14 cellular contexts compared by ENCODE assay signal in the genomic region with DNA sequence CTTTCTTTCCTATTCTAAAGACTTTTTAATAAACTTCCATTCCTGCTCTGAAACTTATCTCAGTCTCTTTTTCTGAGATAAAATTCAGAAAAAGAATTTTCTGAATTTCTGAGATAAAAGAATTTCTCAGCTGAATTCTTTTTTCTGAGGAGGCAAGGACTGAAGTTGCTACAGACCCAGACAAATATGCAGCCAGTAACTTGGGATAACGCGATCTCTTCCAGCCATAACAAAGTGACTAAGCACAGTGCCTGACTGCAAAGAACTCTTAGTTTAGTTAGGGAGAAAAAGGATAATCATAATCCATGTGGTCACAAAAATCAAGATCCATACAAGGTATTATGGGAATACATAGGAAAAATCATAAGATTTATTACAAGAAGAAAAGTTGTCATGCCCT.
DNase-seq lines count a peak whose midpoint lies in the region; ATAC-seq, FAIRE-seq and TF ChIP-seq lines count a peak whose summit lies in the region.
"Had no signal": no experiment of that assay in that cellular context is flagged by ENCODE, and none has a peak within 500 bp of the region (broad histone marks: within the 10 kb centered on the region; RNA-seq: fewer than 3 reads in every experiment).

No MANE protein-coding gene starts in this region.

- H3K27ac Mint-ChIP-seq in activated CD8-positive, alpha-beta T cell treated with anti-CD3 and anti-CD28 coated beads, Interleukin-2, amount 10 ng/mL, durations not matched to agents 7 days and 5 days, result no peak overlapping the region
- H3K27ac Mint-ChIP-seq: activated T-helper 1 cell treated with anti-CD3 and anti-CD28 coated beads, Interleukin-12 subunit alpha, Interleukin-12 subunit beta, Interleukin-2, Interleukin-4 antibody, amounts not matched to agents 30 ng/mL and 10 ng/mL and 1 ng/mL, durations not matched to agents 14 hours and 24 hours and 36 hours; CD4-positive, alpha-beta T cell; stimulated activated effector memory CD8-positive, alpha-beta T cell treated with anti-CD3 and anti-CD28 coated beads, Interleukin-12 subunit alpha, Interleukin-12 subunit beta, amount 100 ng/mL, for 72 hours had no signal

- H3K9me3 ChIP-seq in SK-N-SH, result no peaks in the 10 kb centered on the region
- no peaks in the 10 kb centered on the region for H3K9me3 ChIP-seq in body of pancreas
- H3K9me3 ChIP-seq: esophagus muscularis mucosa had no signal

- H3K79me2 ChIP-seq in SK-N-SH (ENCODE audit: insufficient read depth), result no peaks in the 10 kb centered on the region

- no peak for TF ChIP-seq CTCF in D721Med (IDR thresholded peaks at IDR 0.05; ENCODE audit: insufficient read depth, missing control alignments)
- no peak for TF ChIP-seq CTCF in SK-N-SH (IDR thresholded peaks at IDR 0.05)
- no peak for TF ChIP-seq CTCF in fibroblast of the aortic adventitia (IDR thresholded peaks at IDR 0.05; ENCODE audit: insufficient read depth, low read length)
- TF ChIP-seq CTCF in body of pancreas (IDR thresholded peaks at IDR 0.05), result no peak

- no peaks in the 10 kb centered on the region for H3K9me2 ChIP-seq in SK-N-SH

- intact Hi-C loops in body of pancreas (cut with DNase I), result no loop called here

- peaks cover 34% of the 10 kb centered on the region for H3F3A ChIP-seq in SK-N-SH (replicated peaks; ENCODE audit: insufficient read depth)

- no peaks in the 10 kb centered on the region for H4K20me1 ChIP-seq in SK-N-SH (ENCODE audit: insufficient read depth)

- TF ChIP-seq POLR2A in body of pancreas (IDR thresholded peaks at IDR 0.05), result no peak

- no peaks in the 10 kb centered on the region for H3K36me3 Mint-ChIP-seq in activated CD8-positive, alpha-beta T cell treated with anti-CD3 and anti-CD28 coated beads, Interleukin-2, amount 10 ng/mL, durations not matched to agents 7 days and 5 days (ENCODE audit: low read depth)
- H3K36me3 Mint-ChIP-seq: stimulated activated effector memory CD8-positive, alpha-beta T cell treated with anti-CD3 and anti-CD28 coated beads, Interleukin-12 subunit alpha, Interleukin-12 subunit beta, amount 100 ng/mL, for 72 hours had no signal

- H3K4me1 ChIP-seq in SK-N-SH (ENCODE audit: control insufficient read depth in 1 of 2, insufficient read depth in 2 of 2, low read depth in 1 of 2, low read length in 1 of 2) (peaks cover 10 to 12% of the 10 kb centered on the region in 2 experiments; a peak in 3 of 4 replicates), body of pancreas (no peaks in the 10 kb centered on the region)
- H3K4me1 ChIP-seq: esophagus muscularis mucosa had no signal

- H3K36me3 ChIP-seq in SK-N-SH (replicated peaks in 1 of 2; ENCODE audit: control insufficient read depth in 1 of 2, insufficient read depth in 2 of 2, low read length in 1 of 2) (no peaks in the 10 kb centered on the region), body of pancreas (replicated peaks in 1 of 2; ENCODE audit: insufficient read depth in 1 of 2, low read depth in 2 of 2) (no peaks in the 10 kb centered on the region)
- H3K36me3 ChIP-seq: esophagus muscularis mucosa had no signal

- 28% methylated on average over 2 of the region's 2 CpGs for WGBS in SK-N-SH (ENCODE audit: low lambda C conversion rate)
- 83 to 85% methylated on average over 2 of the region's 2 CpGs for WGBS in body of pancreas, 2 donors

- peaks cover 2% of the 10 kb centered on the region for H3K27me3 Mint-ChIP-seq in activated CD8-positive, alpha-beta T cell treated with anti-CD3 and anti-CD28 coated beads, Interleukin-2, amount 10 ng/mL, durations not matched to agents 7 days and 5 days (ENCODE audit: low read depth)
- H3K27me3 Mint-ChIP-seq: CD4-positive, alpha-beta T cell had no signal

- no peaks in the 10 kb centered on the region for H3K27me3 ChIP-seq in SK-N-SH (ENCODE audit: insufficient read depth)
- no peaks in the 10 kb centered on the region for H3K27me3 ChIP-seq in body of pancreas
- H3K27me3 ChIP-seq: esophagus muscularis mucosa had no signal

- FAIRE-seq in D721Med (lab: Jason Lieb, UNC), result peak; percentile 78

- H3K4me2 ChIP-seq in SK-N-SH, result peak overlapping the region; percentile 11; the same call in 1 of the 2 replicates

- CTCF ChIA-PET in SK-N-SH (lab: Yijun Ruan, JAX), result no interaction called here
- CTCF ChIA-PET in activated CD8-positive, alpha-beta T cell treated with anti-CD3 and anti-CD28 coated beads, Interleukin-2, amount 10 ng/mL, durations not matched to agents 7 days and 5 days (lab: Charles Lee), result no interaction called here

- no peak overlapping the region for H3K4me3 Mint-ChIP-seq in activated CD8-positive, alpha-beta T cell treated with anti-CD3 and anti-CD28 coated beads, Interleukin-2, amount 10 ng/mL, durations not matched to agents 7 days and 5 days
- H3K4me3 Mint-ChIP-seq: activated T-helper 1 cell treated with anti-CD3 and anti-CD28 coated beads, Interleukin-12 subunit alpha, Interleukin-12 subunit beta, Interleukin-2, Interleukin-4 antibody, amounts not matched to agents 30 ng/mL and 10 ng/mL and 1 ng/mL, durations not matched to agents 14 hours and 24 hours and 36 hours; CD4-positive, alpha-beta T cell; stimulated activated effector memory CD8-positive, alpha-beta T cell treated with anti-CD3 and anti-CD28 coated beads, Interleukin-12 subunit alpha, Interleukin-12 subunit beta, amount 100 ng/mL, for 72 hours had no signal

- no peak for TF ChIP-seq EP300 in SK-N-SH (IDR thresholded peaks at IDR 0.05; ENCODE audit: borderline replicate concordance in 1 of 2, low read depth in 1 of 2, low read length in 1 of 2)

- POLR2A ChIA-PET in SK-N-SH (lab: Yijun Ruan, JAX), result no interaction called here
- POLR2A ChIA-PET in activated CD8-positive, alpha-beta T cell treated with anti-CD3 and anti-CD28 coated beads, Interleukin-2, amount 10 ng/mL, durations not matched to agents 7 days and 5 days (lab: Charles Lee), result no interaction called here

- no peak for ATAC-seq in body of pancreas
- ATAC-seq in activated CD8-positive, alpha-beta T cell treated with anti-CD3 and anti-CD28 coated beads, Interleukin-2, amount 10 ng/mL, durations not matched to agents 7 days and 5 days, result no peak
- ATAC-seq in GM19328 (IDR thresholded peaks at IDR 0.05; ENCODE audit: unreplicated experiment), result no peak
- no peak for ATAC-seq in HG02571 (IDR thresholded peaks at IDR 0.05; ENCODE audit: unreplicated experiment)
- ATAC-seq: stimulated activated effector memory CD8-positive, alpha-beta T cell treated with anti-CD3 and anti-CD28 coated beads, Interleukin-12 subunit alpha, Interleukin-12 subunit beta, amount 100 ng/mL, for 72 hours had no signal

- H3K27ac ChIP-seq in SK-N-SH (ENCODE audit: low read depth in 2 of 2, low read length in 1 of 2) (peak overlapping the region in 1 of 2 experiments; percentile 96; a peak in 2 of 4 replicates), body of pancreas (no peak overlapping the region)
- H3K27ac ChIP-seq: esophagus muscularis mucosa had no signal

- H3K4me3 ChIP-seq in SK-N-SH (ENCODE audit: low read depth in 2 of 2, low read length in 1 of 2) (no peak overlapping the region), fibroblast of the aortic adventitia (ENCODE audit: low read depth, low read length) (no peak overlapping the region), body of pancreas (no peak overlapping the region)
- H3K4me3 ChIP-seq: esophagus muscularis mucosa had no signal

- no peaks in the 10 kb centered on the region for H3K4me1 Mint-ChIP-seq in activated CD8-positive, alpha-beta T cell treated with anti-CD3 and anti-CD28 coated beads, Interleukin-2, amount 10 ng/mL, durations not matched to agents 7 days and 5 days (ENCODE audit: low read depth)
- H3K4me1 Mint-ChIP-seq: stimulated activated effector memory CD8-positive, alpha-beta T cell treated with anti-CD3 and anti-CD28 coated beads, Interleukin-12 subunit alpha, Interleukin-12 subunit beta, amount 100 ng/mL, for 72 hours had no signal

- peak overlapping the region; percentile 64 for H2AFZ ChIP-seq in SK-N-SH (ENCODE audit: low read depth)

- no peak for DNase-seq in D721Med (ENCODE audit: insufficient read length, low spot score)
- DNase-seq in SK-N-SH, result no peak
- peak; percentile 95 for DNase-seq in fibroblast of the aortic adventitia (ENCODE audit: low read depth)
- DNase-seq in renal cortical epithelial cell (ENCODE audit: low read depth), result peak; percentile 14
- DNase-seq in body of pancreas, result no peak
- no peak for DNase-seq in activated CD8-positive, alpha-beta T cell treated with anti-CD3 and anti-CD28 coated beads, Interleukin-2, amount 10 ng/mL, durations not matched to agents 7 days and 5 days
- DNase-seq: activated CD4-positive, alpha-beta T cell treated with anti-CD3 and anti-CD28 coated beads for 4 hours; caudate nucleus; CD4-positive, alpha-beta T cell had no signal

- TF ChIP-seq RAD21 in SK-N-SH (IDR thresholded peaks at IDR 0.05; ENCODE audit: low read length), result no peak

- peak overlapping the region; percentile 61; the same call in 1 of the 2 replicates for H3K9ac ChIP-seq in SK-N-SH

- H3K9me3 Mint-ChIP-seq in activated CD8-positive, alpha-beta T cell treated with anti-CD3 and anti-CD28 coated beads, Interleukin-2, amount 10 ng/mL, durations not matched to agents 7 days and 5 days (ENCODE audit: insufficient read depth), result no peaks in the 10 kb centered on the region
- H3K9me3 Mint-ChIP-seq: activated T-helper 1 cell treated with anti-CD3 and anti-CD28 coated beads, Interleukin-12 subunit alpha, Interleukin-12 subunit beta, Interleukin-2, Interleukin-4 antibody, amounts not matched to agents 30 ng/mL and 10 ng/mL and 1 ng/mL, durations not matched to agents 14 hours and 24 hours and 36 hours; CD4-positive, alpha-beta T cell; stimulated activated effector memory CD8-positive, alpha-beta T cell treated with anti-CD3 and anti-CD28 coated beads, Interleukin-12 subunit alpha, Interleukin-12 subunit beta, amount 100 ng/mL, for 72 hours had no signal

TF ChIP-seq in SK-N-SH, 30 proteins besides CTCF, POLR2A, EP300 and RAD21 (continues in another document):
- no peak for TF ChIP-seq MEF2A (IDR thresholded peaks at IDR 0.05; ENCODE audit: borderline replicate concordance, low read depth)
- TF ChIP-seq GABPA (IDR thresholded peaks at IDR 0.05; ENCODE audit: low read depth), result no peak
- no peak for TF ChIP-seq TAF1 (IDR thresholded peaks at IDR 0.05; ENCODE audit: borderline replicate concordance, low read depth, low read length)
- no peak for TF ChIP-seq YY1 (IDR thresholded peaks at IDR 0.05; ENCODE audit: low read depth)
- no peak for TF ChIP-seq POLR2AphosphoS5 (IDR thresholded peaks at IDR 0.05; ENCODE audit: low read depth, low read length)
- TF ChIP-seq SIN3A (IDR thresholded peaks at IDR 0.05; ENCODE audit: borderline replicate concordance, low read depth, low read length), result no peak
- TF ChIP-seq, protein P1, sequence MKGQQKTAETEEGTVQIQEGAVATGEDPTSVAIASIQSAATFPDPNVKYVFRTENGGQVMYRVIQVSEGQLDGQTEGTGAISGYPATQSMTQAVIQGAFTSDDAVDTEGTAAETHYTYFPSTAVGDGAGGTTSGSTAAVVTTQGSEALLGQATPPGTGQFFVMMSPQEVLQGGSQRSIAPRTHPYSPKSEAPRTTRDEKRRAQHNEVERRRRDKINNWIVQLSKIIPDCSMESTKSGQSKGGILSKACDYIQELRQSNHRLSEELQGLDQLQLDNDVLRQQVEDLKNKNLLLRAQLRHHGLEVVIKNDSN (IDR thresholded peaks at IDR 0.05; ENCODE audit: borderline replicate concordance, low read depth), result no peak
- TF ChIP-seq SMC3 (IDR thresholded peaks at IDR 0.05; ENCODE audit: low read depth, low read length), result no peak
- TF ChIP-seq RXRA (IDR thresholded peaks at IDR 0.05; ENCODE audit: borderline replicate concordance, low read depth), result no peak

Comparison
In these comparisons a context has a peak if more than half of its experiments do, and no peak if none do; other contexts are left out.
1. DNase-seq: peak in fibroblast of the aortic adventitia (single experiment) and renal cortical epithelial cell (single experiment); none in D721Med (single experiment), SK-N-SH (single experiment), body of pancreas (0 of 4) and activated CD8-positive, alpha-beta T cell treated with anti-CD3 and anti-CD28 coated beads, Interleukin-2, amount 10 ng/mL, durations not matched to agents 7 days and 5 days (single experiment).